ENCODE assay signal across 9 cellular contexts in genomic region chr1:9315411-9316079, GRCh38. TPM values are rescaled to one million over a fixed set of nuclear protein-coding genes. Genes with fewer than 3 reads are reported as not detected.
DNase-seq lines count a peak whose midpoint lies in the region; ATAC-seq and TF ChIP-seq lines count a peak whose summit lies in the region.
"Had no signal": no experiment of that assay in that cellular context is flagged by ENCODE, and none has a peak within 500 bp of the region (broad histone marks: within the 10 kb centered on the region; RNA-seq: fewer than 3 reads in every experiment).

No MANE protein-coding gene starts in this region.

- H3K4me3 ChIP-seq in GM12864 (ENCODE audit: low read depth, low read length) = no peak overlapping the region
- H3K4me3 ChIP-seq in epithelial cell of proximal tubule (ENCODE audit: low read depth, low read length) = no peak overlapping the region
- H3K4me3 ChIP-seq: HAP-1 had no signal

- ATAC-seq in WTC11 (no peak), HG02610 (IDR thresholded peaks at IDR 0.05; ENCODE audit: unreplicated experiment) (no peak), GM21360 (IDR thresholded peaks at IDR 0.05; ENCODE audit: unreplicated experiment) (no peak)

- peaks cover 17% of the 10 kb centered on the region for H3K4me1 Mint-ChIP-seq in WTC11

- H3K4me3 Mint-ChIP-seq in WTC11 = no peak overlapping the region

- TF ChIP-seq CTCF in GM12864 (IDR thresholded peaks at IDR 0.05; ENCODE audit: low read depth, low read length, missing control alignments) (no peak), WTC11 (IDR thresholded peaks at IDR 0.05) (no peak), epithelial cell of proximal tubule (conservative IDR thresholded peaks at IDR 0.05; ENCODE audit: low read depth, low read length) (no peak)

- DNase-seq in GM12864 (ENCODE audit: low read depth) = peak; percentile 42
- no peak for DNase-seq in WTC11 (ENCODE audit: low spot score)
- peak; percentile 63 for DNase-seq in epithelial cell of proximal tubule (ENCODE audit: low read depth)
- peak; percentile 78 for DNase-seq in stimulated activated CD4-positive, alpha-beta T cell treated with anti-CD3 and anti-CD28 coated beads, Interleukin-4, amount 100 ng/mL, for 24 hours
- no peak for DNase-seq in LoVo (ENCODE audit: low spot score)
- DNase-seq in NK-92 treated with Interleukin-12 subunit alpha and Interleukin-12 subunit beta, amount 100 ng/mL, for 24 hours (lab: John Stamatoyannopoulos, UW) = no peak

- H3K27ac Mint-ChIP-seq in WTC11 = peak overlapping the region; percentile 50

- H3K36me3 Mint-ChIP-seq in WTC11 = no peaks in the 10 kb centered on the region

- CTCF ChIA-PET in WTC11 (lab: Charles Lee) = interaction anchor here (1.7 kb wide), 1 partner anchor 49 kb away, joined by 3 read pairs; no protein-coding TSS in a partner anchor

- H3K9me3 Mint-ChIP-seq in WTC11 = no peaks in the 10 kb centered on the region

- POLR2A ChIA-PET in WTC11 (lab: Charles Lee) = no interaction called here

- no peaks in the 10 kb centered on the region for H3K27me3 Mint-ChIP-seq in WTC11 (ENCODE audit: low read depth)

TF ChIP-seq in WTC11, 78 proteins besides CTCF, POLR2A, EP300 and RAD21:
- no peak for TF ChIP-seq PRDM15 (CRISPR knock-in tag; IDR thresholded peaks at IDR 0.05)
- peak; percentile 36; the same call in 1 of the 2 replicates for TF ChIP-seq USF2 (CRISPR knock-in tag; IDR thresholded peaks at IDR 0.05)
- TF ChIP-seq ZNF532 (CRISPR knock-in tag; IDR thresholded peaks at IDR 0.05; ENCODE audit: borderline replicate concordance) = no peak
- TF ChIP-seq JAZF1 (CRISPR knock-in tag; IDR thresholded peaks at IDR 0.05) = no peak
- no peak for TF ChIP-seq ZNF425 (CRISPR knock-in tag; conservative IDR thresholded peaks at IDR 0.05)
- TF ChIP-seq STAT6 (CRISPR knock-in tag; conservative IDR thresholded peaks at IDR 0.05; ENCODE audit: low read depth) = no peak

RNA-seq across cellular contexts. Expression of gene SPSB1, which starts 22.9 kb away (rescaled TPM):
- 4.3 to 5.5 TPM (median 4.6 TPM) in 3 replicates for total RNA-seq in WTC11 (2021)
- total RNA-seq in epithelial cell of proximal tubule = 20.0 and 20.8 TPM in 2 replicates

Comparison
In these comparisons a context has a peak if more than half of its experiments do, and no peak if none do; other contexts are left out.
1. DNase-seq: peak in GM12864 (single experiment), epithelial cell of proximal tubule (single experiment) and stimulated activated CD4-positive, alpha-beta T cell treated with anti-CD3 and anti-CD28 coated beads, Interleukin-4, amount 100 ng/mL, for 24 hours (single experiment); none in WTC11 (single experiment), LoVo (single experiment) and NK-92 treated with Interleukin-12 subunit alpha and Interleukin-12 subunit beta, amount 100 ng/mL, for 24 hours (single experiment).